ENCODE assay signal across 28 cellular contexts in the genomic region with DNA sequence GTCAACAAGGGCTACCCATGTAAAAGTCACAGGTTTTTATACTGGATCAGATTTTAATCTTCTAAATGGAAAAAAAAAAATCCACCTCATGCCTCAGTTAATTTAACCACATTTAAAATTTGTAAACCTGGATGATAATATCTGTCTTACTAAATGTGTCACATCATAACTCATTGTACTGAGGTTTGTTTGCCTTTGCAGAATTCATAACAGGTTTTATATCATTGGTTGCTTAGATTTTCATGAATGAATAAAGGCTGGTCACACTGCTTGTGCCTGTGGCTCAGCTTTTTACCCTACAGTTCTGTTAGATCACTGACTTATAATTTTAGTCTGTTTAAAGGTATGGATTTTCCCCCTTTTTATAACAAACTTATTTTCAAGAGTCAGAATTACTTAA. TPM values are rescaled to one million over a fixed set of nuclear protein-coding genes. Genes with fewer than 3 reads are reported as not detected.
"Had no signal": no experiment of that assay in that cellular context is flagged by ENCODE, and none has a peak within 500 bp of the region (broad histone marks: within the 10 kb centered on the region; RNA-seq: fewer than 3 reads in every experiment).

No MANE protein-coding gene starts in this region.

- DNase-seq: activated B cell treated with CpG ODN at 0.5 μM for 24 hours; activated CD4-positive, alpha-beta T cell treated with anti-CD3 and anti-CD28 coated beads, Interleukin-2, amount 10 ng/mL, durations not matched to agents 7 days and 5 days; activated effector memory CD4-positive, alpha-beta T cell treated with anti-CD3 and anti-CD28 coated beads, Interleukin-2, amount 50 U/mL, for 16 hours; activated naive CD4-positive, alpha-beta T cell treated with anti-CD3 and anti-CD28 coated beads, Interleukin-2, amount 10 ng/mL, durations not matched to agents 7 days and 5 days; activated T-cell treated with anti-CD3 and anti-CD28 coated beads, Interleukin-2, amount 50 U/mL, for 1 hour; anterior cingulate cortex; body of pancreas; effector CD4-positive, alpha-beta T cell; foreskin keratinocyte; glutamatergic neuron; kidney glomerular epithelial cell; left lung; natural killer cell; retina; sigmoid colon; stimulated activated CD4-positive, alpha-beta T cell treated with anti-CD3 and anti-CD28 coated beads, Interleukin-15, amount 100 ng/mL, for 24 hours; stimulated activated naive B cell treated with anti-CD40 and anti-IgM and Interleukin-4, amounts not matched to agents 10 μg/mL and 1 μg/mL and 100 μg/mL, for 72 hours; T1000 had no signal

- H3K27me3 ChIP-seq: body of pancreas, foreskin keratinocyte, hepatocyte, left lung, sigmoid colon had no signal

- H3K27ac Mint-ChIP-seq: activated B cell treated with CpG ODN at 0.5 μM for 24 hours; activated CD4-positive, alpha-beta T cell treated with anti-CD3 and anti-CD28 coated beads, Interleukin-2, amount 10 ng/mL, durations not matched to agents 7 days and 5 days; activated naive CD4-positive, alpha-beta T cell treated with anti-CD3 and anti-CD28 coated beads, Interleukin-2, amount 10 ng/mL, durations not matched to agents 7 days and 5 days; dendritic cell treated with granulocyte-macrophage colony-stimulating factor and Interleukin-4, amounts not matched to agents 40 ng/mL and 50 ng/mL, for 4 days; mesothelial cell of epicardium; natural killer cell; progenitor cell of endocrine pancreas; stimulated activated naive B cell treated with anti-CD40 and anti-IgM and Interleukin-4, amounts not matched to agents 10 μg/mL and 1 μg/mL and 100 μg/mL, for 72 hours; T-helper 1 cell treated with Interleukin-12 subunit alpha and Interleukin-12 subunit beta and Interleukin-4 antibody, amounts not matched to agents 30 μg/mL and 1 μg/mL, for 36 hours; type B pancreatic cell had no signal

- H3K4me3 Mint-ChIP-seq: activated B cell treated with CpG ODN at 0.5 μM for 24 hours; activated CD4-positive, alpha-beta T cell treated with anti-CD3 and anti-CD28 coated beads, Interleukin-2, amount 10 ng/mL, durations not matched to agents 7 days and 5 days; activated naive CD4-positive, alpha-beta T cell treated with anti-CD3 and anti-CD28 coated beads, Interleukin-2, amount 10 ng/mL, durations not matched to agents 7 days and 5 days; dendritic cell treated with granulocyte-macrophage colony-stimulating factor and Interleukin-4, amounts not matched to agents 40 ng/mL and 50 ng/mL, for 4 days; immature natural killer cell; mesothelial cell of epicardium; natural killer cell; stimulated activated naive B cell treated with anti-CD40 and anti-IgM and Interleukin-4, amounts not matched to agents 10 μg/mL and 1 μg/mL and 100 μg/mL, for 72 hours; T-helper 1 cell treated with Interleukin-12 subunit alpha and Interleukin-12 subunit beta and Interleukin-4 antibody, amounts not matched to agents 30 μg/mL and 1 μg/mL, for 36 hours; type B pancreatic cell had no signal

- ATAC-seq: body of pancreas; foreskin keratinocyte; left lung; stimulated activated naive B cell treated with anti-CD40 and anti-IgM and Interleukin-4, amounts not matched to agents 10 μg/mL and 1 μg/mL and 100 μg/mL, for 72 hours had no signal

- H3K9me3 ChIP-seq: body of pancreas had no signal

- H3K36me3 ChIP-seq: sigmoid colon had no signal

- H3K27ac ChIP-seq: body of pancreas, foreskin keratinocyte, hepatocyte, left lung, sigmoid colon had no signal

- H3K9me3 Mint-ChIP-seq: natural killer cell, type B pancreatic cell had no signal

- H3K36me3 Mint-ChIP-seq: natural killer cell had no signal

- H3K4me3 ChIP-seq: body of pancreas, hepatocyte, left lung, lung, sigmoid colon, smooth muscle cell had no signal

- H3K27me3 Mint-ChIP-seq: activated B cell treated with CpG ODN at 0.5 μM for 24 hours; activated CD4-positive, alpha-beta T cell treated with anti-CD3 and anti-CD28 coated beads, Interleukin-2, amount 10 ng/mL, durations not matched to agents 7 days and 5 days; activated naive CD4-positive, alpha-beta T cell treated with anti-CD3 and anti-CD28 coated beads, Interleukin-2, amount 10 ng/mL, durations not matched to agents 7 days and 5 days; dendritic cell treated with granulocyte-macrophage colony-stimulating factor and Interleukin-4, amounts not matched to agents 40 ng/mL and 50 ng/mL, for 4 days; progenitor cell of endocrine pancreas; stimulated activated naive B cell treated with anti-CD40 and anti-IgM and Interleukin-4, amounts not matched to agents 10 μg/mL and 1 μg/mL and 100 μg/mL, for 72 hours; type B pancreatic cell had no signal

- H3K4me1 ChIP-seq: body of pancreas, foreskin keratinocyte, left lung had no signal

- H3K4me1 Mint-ChIP-seq: activated CD4-positive, alpha-beta T cell treated with anti-CD3 and anti-CD28 coated beads, Interleukin-2, amount 10 ng/mL, durations not matched to agents 7 days and 5 days; activated naive CD4-positive, alpha-beta T cell treated with anti-CD3 and anti-CD28 coated beads, Interleukin-2, amount 10 ng/mL, durations not matched to agents 7 days and 5 days had no signal

RNA-seq across cellular contexts. Expression of a gene that starts 59.0 kb away (rescaled TPM):
- total RNA-seq: activated CD4-positive, alpha-beta T cell treated with anti-CD3 and anti-CD28 coated beads, Interleukin-2, amount 10 ng/mL, durations not matched to agents 7 days and 5 days; body of pancreas; foreskin keratinocyte; hepatocyte; lung; natural killer cell; osteoblast; progenitor cell of endocrine pancreas; sigmoid colon had no signal
- polyA plus RNA-seq: foreskin keratinocyte, hepatocyte, immature natural killer cell, sigmoid colon, smooth muscle cell had no signal
